1 cellular context compared by ENCODE assay signal in the genomic region with DNA sequence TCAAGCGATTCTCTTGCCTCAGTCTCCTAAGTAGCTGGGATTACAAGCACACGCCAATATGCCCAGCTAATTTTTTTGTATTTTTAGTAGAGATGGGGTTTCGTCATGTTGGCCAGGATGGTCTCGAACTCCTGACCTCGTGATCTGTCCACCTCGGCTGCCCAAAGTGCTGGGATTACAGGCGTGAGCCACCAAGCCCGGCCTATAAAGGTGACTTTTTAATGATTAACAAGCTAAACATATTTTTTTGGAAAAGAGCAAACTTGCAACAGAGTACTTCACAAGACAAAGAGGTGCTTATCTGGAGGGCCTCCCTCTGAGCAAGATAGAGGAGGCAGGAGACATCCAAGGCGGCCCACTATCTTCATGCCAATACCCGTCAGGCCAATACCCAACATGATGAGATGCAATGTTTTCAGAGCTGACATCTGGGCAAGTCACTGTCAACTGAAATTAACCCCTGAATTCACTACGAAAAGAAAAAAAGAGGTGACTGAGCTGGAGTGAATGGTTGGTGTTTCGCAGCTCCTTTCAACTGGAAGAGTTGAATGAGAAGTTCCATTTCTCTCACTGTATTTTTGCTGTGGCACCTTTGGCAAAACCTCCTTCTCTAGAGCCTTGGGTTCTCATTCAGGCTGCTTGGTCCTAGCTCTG.
TF ChIP-seq lines count a peak whose summit lies in the region.

No MANE protein-coding gene starts in this region.

TF ChIP-seq in IMR-90, 13 proteins besides CTCF, POLR2A, EP300 and RAD21:
- TF ChIP-seq ELK1 (IDR thresholded peaks at IDR 0.05; ENCODE audit: borderline replicate concordance, low read depth, low read length) (no peak), MXI1 (IDR thresholded peaks at IDR 0.05; ENCODE audit: borderline replicate concordance, low read depth, low read length) (no peak), RFX5 (IDR thresholded peaks at IDR 0.05; ENCODE audit: low read depth, low read length) (no peak), USF2 (IDR thresholded peaks at IDR 0.05; ENCODE audit: low read depth, low read length) (no peak), SMC3 (IDR thresholded peaks at IDR 0.05; ENCODE audit: low read depth, low read length) (no peak), CEBPB (IDR thresholded peaks at IDR 0.05; ENCODE audit: low read depth, low read length) (no peak), RCOR1 (IDR thresholded peaks at IDR 0.05; ENCODE audit: insufficient replicate concordance, low read length) (no peak), MAZ (IDR thresholded peaks at IDR 0.05; ENCODE audit: borderline replicate concordance, low read depth, low read length) (no peak), CHD1 (IDR thresholded peaks at IDR 0.05; ENCODE audit: low read depth, low read length) (no peak), FOS (IDR thresholded peaks at IDR 0.05; ENCODE audit: low read depth, low read length) (no peak)
